38 cellular contexts compared by ENCODE assay signal in the genomic region with DNA sequence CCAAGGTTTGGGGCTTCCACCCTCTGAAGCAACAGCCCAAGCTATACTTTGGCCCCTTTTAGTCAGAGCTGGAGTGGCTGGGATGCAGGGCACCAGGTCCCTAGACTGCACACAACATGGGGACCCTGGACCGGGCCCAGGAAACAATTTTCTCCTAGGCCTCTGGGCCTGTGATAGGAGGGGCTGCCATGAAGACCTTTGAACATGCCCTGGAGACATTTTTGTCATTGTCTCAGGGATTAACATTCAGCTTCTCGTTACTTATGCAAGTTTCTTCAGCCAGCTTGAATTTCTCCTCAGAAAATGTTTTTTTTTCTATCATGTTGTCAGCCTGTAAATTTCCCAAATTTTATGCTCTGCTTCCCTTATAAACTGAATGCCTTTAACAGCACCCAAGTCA.
"Had no signal": no experiment of that assay in that cellular context is flagged by ENCODE, and none has a peak within 500 bp of the region (broad histone marks: within the 10 kb centered on the region; RNA-seq: fewer than 3 reads in every experiment).

No MANE protein-coding gene starts in this region.

- DNase-seq: activated effector memory CD4-positive, alpha-beta T cell treated with anti-CD3 and anti-CD28 coated beads, Interleukin-2, amount 50 U/mL, for 16 hours; activated effector memory CD4-positive, alpha-beta T cell treated with Interleukin-2 at 50 U/mL for 16 hours; activated gamma-delta T cell; activated gamma-delta T cell treated with Interleukin-2 at 50 U/mL for 16 hours; activated naive CD4-positive, alpha-beta T cell; activated naive CD4-positive, alpha-beta T cell treated with anti-CD3 and anti-CD28 coated beads for 36 hours; activated naive CD4-positive, alpha-beta T cell treated with anti-CD3 and anti-CD28 coated beads, Interleukin-2, amount 10 ng/mL, durations not matched to agents 7 days and 5 days; activated naive CD4-positive, alpha-beta T cell treated with anti-CD3 and anti-CD28 coated beads, Interleukin-2, amount 50 U/mL, for 16 hours; activated naive CD4-positive, alpha-beta T cell treated with Interleukin-2 at 50 U/mL for 16 hours; activated naive CD8-positive, alpha-beta T cell treated with anti-CD3 and anti-CD28 coated beads for 36 hours; activated naive CD8-positive, alpha-beta T cell treated with anti-CD3 and anti-CD28 coated beads, Interleukin-2, amount 10 ng/mL, durations not matched to agents 7 days and 5 days; activated naive CD8-positive, alpha-beta T cell treated with anti-CD3 and anti-CD28 coated beads, Interleukin-2, amount 50 U/mL, for 24 hours; activated T-cell treated with anti-CD3 and anti-CD28 coated beads, Interleukin-2, amount 50 U/mL, for 1 hour; activated T-cell treated with anti-CD3 and anti-CD28 coated beads, Interleukin-2, amount 50 U/mL, for 24 hours; activated T-cell treated with anti-CD3 and anti-CD28 coated beads, Interleukin-2, amount 50 U/mL, for 4 hours; activated T-cell treated with anti-CD3 and anti-CD28 coated beads, Interleukin-2, amount 50 U/mL, for 48 hours; activated T-cell treated with anti-CD3 and anti-CD28 coated beads, Interleukin-2, amount 50 U/mL, for 72 hours; adrenal gland; amniotic stem cell; amygdala; anterior cingulate cortex; aorta; body of pancreas; brain microvascular endothelial cell; caudate nucleus; central memory CD4-positive, alpha-beta T cell; cerebellar nuclear complex had no signal

- H3K27me3 Mint-ChIP-seq: activated naive CD4-positive, alpha-beta T cell treated with anti-CD3 and anti-CD28 coated beads, Interleukin-2, amount 10 ng/mL, durations not matched to agents 7 days and 5 days; activated naive CD4-positive, alpha-beta T cell treated with anti-CD3 and anti-CD28 coated beads, Interleukin-2, amount 50 U/mL, for 24 hours; activated naive CD8-positive, alpha-beta T cell; activated naive CD8-positive, alpha-beta T cell treated with anti-CD3 and anti-CD28 coated beads for 36 hours; activated naive CD8-positive, alpha-beta T cell treated with anti-CD3 and anti-CD28 coated beads, Interleukin-2, amount 10 ng/mL, durations not matched to agents 7 days and 5 days; activated naive CD8-positive, alpha-beta T cell treated with anti-CD3 and anti-CD28 coated beads, Interleukin-2, amount 50 U/mL, for 24 hours; activated T-cell treated with anti-CD3 and anti-CD28 coated beads, Interleukin-2, amount 50 U/mL, for 24 hours; activated T-helper 17 cell treated with anti-CD3 and anti-CD28 coated beads, Interleukin-2, amount 50 U/mL, for 72 hours; brain; central memory CD8-positive, alpha-beta T cell had no signal

- ATAC-seq: activated naive CD4-positive, alpha-beta T cell treated with anti-CD3 and anti-CD28 coated beads, Interleukin-2, amount 50 U/mL, for 72 hours; activated naive CD8-positive, alpha-beta T cell treated with anti-CD3 and anti-CD28 coated beads, Interleukin-2, amount 50 U/mL, for 24 hours; activated T-cell treated with anti-CD3 and anti-CD28 coated beads, Interleukin-2, amount 50 U/mL, for 4 hours; activated T-cell treated with anti-CD3 and anti-CD28 coated beads, Interleukin-2, amount 50 U/mL, for 72 hours; activated T-helper 17 cell treated with anti-CD3 and anti-CD28 coated beads, Interleukin-2, amount 50 U/mL, for 72 hours; body of pancreas had no signal

- H3K4me3 ChIP-seq: adrenal gland, ascending aorta, body of pancreas, breast epithelium, cardiac muscle cell had no signal

- H3K4me1 Mint-ChIP-seq: activated naive CD4-positive, alpha-beta T cell treated with anti-CD3 and anti-CD28 coated beads, Interleukin-2, amount 10 ng/mL, durations not matched to agents 7 days and 5 days; activated naive CD4-positive, alpha-beta T cell treated with anti-CD3 and anti-CD28 coated beads, Interleukin-2, amount 50 U/mL, for 24 hours; activated naive CD8-positive, alpha-beta T cell treated with anti-CD3 and anti-CD28 coated beads for 36 hours; activated naive CD8-positive, alpha-beta T cell treated with anti-CD3 and anti-CD28 coated beads, Interleukin-2, amount 10 ng/mL, durations not matched to agents 7 days and 5 days; activated naive CD8-positive, alpha-beta T cell treated with anti-CD3 and anti-CD28 coated beads, Interleukin-2, amount 50 U/mL, for 24 hours; activated T-helper 17 cell treated with anti-CD3 and anti-CD28 coated beads, Interleukin-2, amount 50 U/mL, for 72 hours; central memory CD8-positive, alpha-beta T cell had no signal

- H3K9me3 ChIP-seq: ascending aorta, body of pancreas, breast epithelium had no signal

- H3K4me3 Mint-ChIP-seq: activated naive CD4-positive, alpha-beta T cell treated with anti-CD3 and anti-CD28 coated beads for 36 hours; activated naive CD4-positive, alpha-beta T cell treated with anti-CD3 and anti-CD28 coated beads, Interleukin-2, amount 10 ng/mL, durations not matched to agents 7 days and 5 days; activated naive CD4-positive, alpha-beta T cell treated with anti-CD3 and anti-CD28 coated beads, Interleukin-2, amount 50 U/mL, for 24 hours; activated naive CD8-positive, alpha-beta T cell; activated naive CD8-positive, alpha-beta T cell treated with anti-CD3 and anti-CD28 coated beads for 36 hours; activated naive CD8-positive, alpha-beta T cell treated with anti-CD3 and anti-CD28 coated beads, Interleukin-2, amount 10 ng/mL, durations not matched to agents 7 days and 5 days; activated naive CD8-positive, alpha-beta T cell treated with anti-CD3 and anti-CD28 coated beads, Interleukin-2, amount 50 U/mL, for 24 hours; activated T-cell treated with anti-CD3 and anti-CD28 coated beads, Interleukin-2, amount 50 U/mL, for 24 hours; activated T-cell treated with anti-CD3 and anti-CD28 coated beads, Interleukin-2, amount 50 U/mL, for 4 hours; activated T-cell treated with anti-CD3 and anti-CD28 coated beads, Interleukin-2, amount 50 U/mL, for 72 hours; activated T-helper 1 cell treated with anti-CD3 and anti-CD28 coated beads, Interleukin-12 subunit alpha, Interleukin-12 subunit beta, Interleukin-2, Interleukin-4 antibody, amounts not matched to agents 30 ng/mL and 10 ng/mL and 1 ng/mL, durations not matched to agents 14 hours and 24 hours and 36 hours; activated T-helper 17 cell treated with anti-CD3 and anti-CD28 coated beads, Interleukin-2, amount 50 U/mL, for 72 hours; brain; central memory CD8-positive, alpha-beta T cell had no signal

- H3K27me3 ChIP-seq: adrenal gland, ascending aorta, body of pancreas, brain microvascular endothelial cell, breast epithelium, cardiac muscle cell had no signal

- H3K4me1 ChIP-seq: adrenal gland, body of pancreas, breast epithelium had no signal

- H3K36me3 ChIP-seq: adrenal gland, ascending aorta, brain microvascular endothelial cell, breast epithelium, cardiac muscle cell had no signal

- H3K27ac Mint-ChIP-seq: activated naive CD4-positive, alpha-beta T cell treated with anti-CD3 and anti-CD28 coated beads for 36 hours; activated naive CD4-positive, alpha-beta T cell treated with anti-CD3 and anti-CD28 coated beads, Interleukin-2, amount 10 ng/mL, durations not matched to agents 7 days and 5 days; activated naive CD4-positive, alpha-beta T cell treated with anti-CD3 and anti-CD28 coated beads, Interleukin-2, amount 50 U/mL, for 24 hours; activated naive CD4-positive, alpha-beta T cell treated with anti-CD3 and anti-CD28 coated beads, Interleukin-2, amount 50 U/mL, for 72 hours; activated naive CD8-positive, alpha-beta T cell; activated naive CD8-positive, alpha-beta T cell treated with anti-CD3 and anti-CD28 coated beads for 36 hours; activated naive CD8-positive, alpha-beta T cell treated with anti-CD3 and anti-CD28 coated beads, Interleukin-2, amount 10 ng/mL, durations not matched to agents 7 days and 5 days; activated naive CD8-positive, alpha-beta T cell treated with anti-CD3 and anti-CD28 coated beads, Interleukin-2, amount 50 U/mL, for 24 hours; activated T-cell treated with anti-CD3 and anti-CD28 coated beads, Interleukin-2, amount 50 U/mL, for 24 hours; activated T-cell treated with anti-CD3 and anti-CD28 coated beads, Interleukin-2, amount 50 U/mL, for 72 hours; activated T-helper 1 cell treated with anti-CD3 and anti-CD28 coated beads, Interleukin-12 subunit alpha, Interleukin-12 subunit beta, Interleukin-2, Interleukin-4 antibody, amounts not matched to agents 30 ng/mL and 10 ng/mL and 1 ng/mL, durations not matched to agents 14 hours and 24 hours and 36 hours; activated T-helper 17 cell treated with anti-CD3 and anti-CD28 coated beads, Interleukin-2, amount 50 U/mL, for 72 hours; activated T-helper 2 cell treated with anti-CD3 and anti-CD28 coated beads, Interferon-gamma antibody, Interleukin-2, Interleukin-4, amounts not matched to agents 10 μg/mL and 5 μg/mL and 100 μg/mL, durations not matched to agents 14 hours and 24 hours and 36 hours; brain had no signal

- H3K9me3 Mint-ChIP-seq: activated naive CD4-positive, alpha-beta T cell treated with anti-CD3 and anti-CD28 coated beads for 36 hours; activated naive CD4-positive, alpha-beta T cell treated with anti-CD3 and anti-CD28 coated beads, Interleukin-2, amount 50 U/mL, for 24 hours; activated T-cell treated with anti-CD3 and anti-CD28 coated beads, Interleukin-2, amount 50 U/mL, for 72 hours; activated T-helper 17 cell treated with anti-CD3 and anti-CD28 coated beads, Interleukin-2, amount 50 U/mL, for 72 hours; activated T-helper 2 cell treated with anti-CD3 and anti-CD28 coated beads, Interferon-gamma antibody, Interleukin-2, Interleukin-4, amounts not matched to agents 10 μg/mL and 5 μg/mL and 100 μg/mL, durations not matched to agents 14 hours and 24 hours and 36 hours; central memory CD8-positive, alpha-beta T cell had no signal

- H3K27ac ChIP-seq: adrenal gland, ascending aorta, body of pancreas, brain microvascular endothelial cell, breast epithelium, cardiac muscle cell had no signal

- H3K36me3 Mint-ChIP-seq: activated naive CD4-positive, alpha-beta T cell treated with anti-CD3 and anti-CD28 coated beads, Interleukin-2, amount 10 ng/mL, durations not matched to agents 7 days and 5 days had no signal
